ENCODE assay signal across 1 cellular context in the genomic region with DNA sequence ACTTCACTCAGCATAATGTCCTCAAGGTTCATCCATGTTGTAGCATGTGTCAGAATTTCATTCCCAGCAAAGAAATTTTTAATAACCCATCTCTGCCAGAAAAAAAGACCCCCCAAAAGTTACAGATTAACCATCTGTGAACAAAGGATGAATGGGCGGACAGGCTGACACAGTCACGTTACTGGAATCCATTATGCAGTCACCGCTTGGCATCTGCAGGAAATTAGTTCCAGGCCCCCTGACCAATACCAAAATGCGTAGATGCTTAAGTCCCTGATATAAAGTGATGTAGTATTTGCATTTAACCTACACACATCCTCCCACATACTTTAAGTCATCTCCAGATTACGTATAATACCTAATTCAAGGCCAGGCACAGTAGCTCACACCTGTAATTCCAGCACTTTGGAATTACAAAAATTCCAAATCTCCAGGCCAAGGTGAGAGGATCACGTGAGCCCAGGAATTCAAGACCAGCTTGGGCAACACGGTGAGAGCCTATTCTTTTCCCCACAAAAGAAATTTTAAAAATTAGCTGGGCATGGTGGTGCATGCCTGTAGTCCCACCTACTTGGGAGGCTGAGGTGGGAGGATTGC.
TF ChIP-seq lines count a peak whose summit lies in the region.

No MANE protein-coding gene starts in this region.

TF ChIP-seq in IMR-90, 13 proteins besides CTCF, POLR2A, EP300 and RAD21 (continued from another document):
- TF ChIP-seq MAZ (IDR thresholded peaks at IDR 0.05; ENCODE audit: borderline replicate concordance, low read depth, low read length) (no peak), NFE2L2 (IDR thresholded peaks at IDR 0.05; ENCODE audit: low read depth, low read length) (no peak)
